24 cellular contexts compared by ENCODE assay signal in the genomic region with DNA sequence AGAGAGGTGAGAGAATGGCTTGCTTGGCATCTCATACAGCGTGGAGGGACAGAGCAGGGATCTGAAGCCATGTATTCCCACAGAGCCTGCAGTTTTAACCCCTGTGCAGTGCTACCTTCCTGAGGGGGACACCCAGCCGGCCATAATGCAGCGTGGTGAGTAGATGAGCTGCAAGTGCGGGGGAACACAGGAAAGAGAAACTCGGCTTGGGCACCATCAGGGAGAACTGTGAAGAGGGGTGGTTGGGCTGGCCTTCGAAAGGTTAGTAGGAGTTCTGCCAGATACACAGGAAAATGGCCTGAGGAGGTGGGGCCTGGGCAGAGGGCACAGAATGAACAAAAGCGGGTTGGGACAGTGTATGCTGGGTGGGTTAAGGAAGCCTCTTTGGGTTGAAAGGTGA.
DNase-seq lines count a peak whose midpoint lies in the region; ATAC-seq and TF ChIP-seq lines count a peak whose summit lies in the region.
"Had no signal": no experiment of that assay in that cellular context is flagged by ENCODE, and none has a peak within 500 bp of the region (broad histone marks: within the 10 kb centered on the region; RNA-seq: fewer than 3 reads in every experiment).

No MANE protein-coding gene starts in this region.

- H3K36me3 Mint-ChIP-seq in MCF 10A (ENCODE audit: insufficient read depth, unreplicated experiment): no peaks in the 10 kb centered on the region
- H3K36me3 Mint-ChIP-seq in central memory CD8-positive, alpha-beta T cell (ENCODE audit: insufficient read depth): peaks cover 1% of the 10 kb centered on the region
- peaks cover 16% of the 10 kb centered on the region for H3K36me3 Mint-ChIP-seq in progenitor cell of endocrine pancreas (ENCODE audit: insufficient read depth)
- no peaks in the 10 kb centered on the region for H3K36me3 Mint-ChIP-seq in effector memory CD8-positive, alpha-beta T cell (ENCODE audit: insufficient read depth)

- H3K27me3 Mint-ChIP-seq in MCF 10A (ENCODE audit: insufficient read depth, unreplicated experiment) (no peaks in the 10 kb centered on the region), progenitor cell of endocrine pancreas (no peaks in the 10 kb centered on the region)
- H3K27me3 Mint-ChIP-seq in central memory CD8-positive, alpha-beta T cell: no peaks in the 10 kb centered on the region
- H3K27me3 Mint-ChIP-seq in effector memory CD8-positive, alpha-beta T cell: no peaks in the 10 kb centered on the region

- H3K36me3 ChIP-seq in breast epithelium: no peaks in the 10 kb centered on the region
- H3K36me3 ChIP-seq: HAP-1 had no signal

- no peak for TF ChIP-seq CTCF in MCF 10A (IDR thresholded peaks at IDR 0.05; ENCODE audit: unreplicated experiment)
- TF ChIP-seq CTCF in breast epithelium (IDR thresholded peaks at IDR 0.05): no peak
- TF ChIP-seq CTCF in progenitor cell of endocrine pancreas (IDR thresholded peaks at IDR 0.05; ENCODE audit: unreplicated experiment): no peak

- H3K9me3 Mint-ChIP-seq in MCF 10A (ENCODE audit: unreplicated experiment) (no peaks in the 10 kb centered on the region), progenitor cell of endocrine pancreas (ENCODE audit: low read depth) (no peaks in the 10 kb centered on the region)
- no peaks in the 10 kb centered on the region for H3K9me3 Mint-ChIP-seq in central memory CD8-positive, alpha-beta T cell
- no peaks in the 10 kb centered on the region for H3K9me3 Mint-ChIP-seq in effector memory CD8-positive, alpha-beta T cell
- H3K9me3 Mint-ChIP-seq: CD8-positive, alpha-beta memory T cell had no signal

- H3K27me3 ChIP-seq in breast epithelium: no peaks in the 10 kb centered on the region
- H3K27me3 ChIP-seq: SJCRH30 had no signal

- POLR2A ChIA-PET in MCF 10A (lab: Yijun Ruan, JAX): interaction anchor here (1.3 kb wide), 1 partner anchor 8 kb away, joined by 4 read pairs; no protein-coding TSS in a partner anchor

- peaks cover 4 to 11% of the 10 kb centered on the region in 2 donors for H3K4me1 ChIP-seq in breast epithelium
- H3K4me1 ChIP-seq: HAP-1, SJCRH30 had no signal

- TF ChIP-seq POLR2A in breast epithelium (IDR thresholded peaks at IDR 0.05): no peak

- ATAC-seq in central memory CD8-positive, alpha-beta T cell (replicated peaks; ENCODE audit: extremely low read depth, poor library complexity, severe bottlenecking): no peak
- ATAC-seq in esophagus mucosa (no peak), GM18873 (IDR thresholded peaks at IDR 0.05; ENCODE audit: low FRiP score, unreplicated experiment) (no peak)
- no peak for ATAC-seq in effector memory CD8-positive, alpha-beta T cell (replicated peaks)
- ATAC-seq: Panc1 had no signal

- H3K4me3 ChIP-seq in breast epithelium: no peak overlapping the region
- H3K4me3 ChIP-seq: HAP-1, SJCRH30 had no signal

- DNase-seq in MCF 10A (ENCODE audit: unreplicated experiment) (no peak), breast epithelium (ENCODE audit: low spot score in 2 of 2) (no peak), progenitor cell of endocrine pancreas (ENCODE audit: low spot score, unreplicated experiment) (no peak), AG08396 (ENCODE audit: low spot score) (no peak)
- no peak for DNase-seq in central memory CD8-positive, alpha-beta T cell (ENCODE audit: low spot score in 2 of 2)
- no peak for DNase-seq in effector memory CD8-positive, alpha-beta T cell
- DNase-seq: ACHN; AML-193; CD8-positive, alpha-beta memory T cell; KG1; NCI-H1105; NCI-H2029 treated with DMSO at 0.1 percent for 48 hours; NCI-H2171; NCI-H345; NCI-H524; NCI-H774; NK-92 treated with Interleukin-12 subunit alpha and Interleukin-12 subunit beta, amount 100 ng/mL, for 24 hours; SJCRH30 had no signal

- H3K4me1 Mint-ChIP-seq in MCF 10A (ENCODE audit: insufficient read depth, unreplicated experiment): peaks cover 6% of the 10 kb centered on the region
- H3K4me1 Mint-ChIP-seq in central memory CD8-positive, alpha-beta T cell: peaks cover 14% of the 10 kb centered on the region
- H3K4me1 Mint-ChIP-seq in progenitor cell of endocrine pancreas (ENCODE audit: low read depth): peaks cover 11% of the 10 kb centered on the region
- H3K4me1 Mint-ChIP-seq in effector memory CD8-positive, alpha-beta T cell (ENCODE audit: low read depth in 2 of 2): peaks cover 0 to 13% of the 10 kb centered on the region in 2 donors

- H3K9me3 ChIP-seq in breast epithelium: no peaks in the 10 kb centered on the region
- H3K9me3 ChIP-seq: HAP-1, SJCRH30 had no signal

- no peak overlapping the region for H3K27ac ChIP-seq in breast epithelium
- H3K27ac ChIP-seq: 22Rv1, C4-2B, SJCRH30 had no signal

- intact Hi-C loops in MCF 10A (cut with micrococcal nuclease) (loop anchor here (10.0 kb wide), 1 partner anchor 61 kb away; no protein-coding TSS in a partner anchor), breast epithelium (cut with DNase I; ENCODE audit: low total_unique reads) (no loop called here)

- CTCF ChIA-PET in MCF 10A (lab: Yijun Ruan, JAX): interaction anchor here (1.1 to 1.7 kb wide), 3 partner anchors 50 to 140 kb away, joined by 3 to 8 read pairs (median 5); no protein-coding TSS in a partner anchor

- no TSS peak for BruUV-seq in MCF 10A (replicated peaks; lab: Mats Ljungman, UMichigan)

- H3K4me3 Mint-ChIP-seq in MCF 10A (ENCODE audit: unreplicated experiment) (no peak overlapping the region), progenitor cell of endocrine pancreas (ENCODE audit: low read depth) (no peak overlapping the region)
- H3K4me3 Mint-ChIP-seq in central memory CD8-positive, alpha-beta T cell: no peak overlapping the region
- no peak overlapping the region for H3K4me3 Mint-ChIP-seq in effector memory CD8-positive, alpha-beta T cell
- H3K4me3 Mint-ChIP-seq: CD8-positive, alpha-beta memory T cell had no signal

- H3K27ac Mint-ChIP-seq in MCF 10A (ENCODE audit: low read depth, unreplicated experiment): peak overlapping the region; percentile 7
- peak overlapping the region; percentile 11 for H3K27ac Mint-ChIP-seq in central memory CD8-positive, alpha-beta T cell (ENCODE audit: low read depth)
- peak overlapping the region; percentile 45 for H3K27ac Mint-ChIP-seq in progenitor cell of endocrine pancreas
- H3K27ac Mint-ChIP-seq in effector memory CD8-positive, alpha-beta T cell: peak overlapping the region in 1 of 2 donors; percentile 23
